1 cellular context compared by ENCODE assay signal in the genomic region with DNA sequence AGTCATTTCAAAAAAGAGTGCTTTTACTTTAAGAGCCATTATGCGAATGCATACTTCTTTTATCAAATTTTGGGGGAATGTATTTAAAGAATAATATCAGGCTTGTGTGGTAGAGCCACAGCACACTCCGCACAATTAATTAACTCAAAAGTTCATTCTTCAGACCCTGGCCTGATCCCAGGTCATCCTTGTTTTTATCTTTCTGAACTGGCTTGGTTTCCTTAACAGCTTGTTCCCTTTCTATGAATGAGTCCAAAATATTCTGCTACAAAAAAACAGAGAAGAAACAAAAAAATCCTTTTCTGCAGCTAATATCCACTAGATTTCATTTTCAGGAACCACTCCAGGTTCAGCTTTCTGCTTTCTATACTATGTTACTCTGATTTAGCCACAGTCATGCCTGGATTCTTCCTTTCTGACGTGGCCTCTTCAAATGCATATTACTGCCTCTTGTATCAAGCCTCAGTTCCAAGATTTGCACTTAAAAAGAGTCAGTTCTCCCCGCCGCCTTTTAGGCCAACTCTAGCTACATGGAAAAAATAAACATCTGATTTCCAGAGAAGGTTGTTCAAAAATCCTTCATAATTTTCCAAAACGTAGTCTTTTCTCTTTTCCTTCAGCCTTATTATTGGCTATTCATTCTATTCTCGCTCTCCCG.
TF ChIP-seq lines count a peak whose summit lies in the region.

No MANE protein-coding gene starts in this region.

TF ChIP-seq in H1, 55 proteins besides CTCF, POLR2A, EP300 and RAD21:
- TF ChIP-seq GTF2F1 (IDR thresholded peaks at IDR 0.05; ENCODE audit: borderline replicate concordance, low read depth, low read length) (no peak), JUN (IDR thresholded peaks at IDR 0.05; ENCODE audit: low read depth, low read length) (peak; percentile 43; the same call in 1 of the 2 replicates), JUND (IDR thresholded peaks at IDR 0.05; ENCODE audit: low read length) (peak; percentile 69), HDAC6 (IDR thresholded peaks at IDR 0.05; ENCODE audit: low read depth, low read length) (no peak), TCF12 (IDR thresholded peaks at IDR 0.05; ENCODE audit: low read depth, low read length) (no peak), E2F6 (IDR thresholded peaks at IDR 0.05) (no peak), TAF1 (IDR thresholded peaks at IDR 0.05; ENCODE audit: low read depth, low read length) (no peak)
